ENCODE assay signal across 30 cellular contexts in genomic region chr10:97722980-97723379, GRCh38. TPM values are rescaled to one million over a fixed set of nuclear protein-coding genes. Genes with fewer than 3 reads are reported as not detected.
DNase-seq lines count a peak whose midpoint lies in the region; ATAC-seq and TF ChIP-seq lines count a peak whose summit lies in the region.
"Had no signal": no experiment of that assay in that cellular context is flagged by ENCODE, and none has a peak within 500 bp of the region (broad histone marks: within the 10 kb centered on the region; RNA-seq: fewer than 3 reads in every experiment).

No MANE protein-coding gene starts in this region.

- H3K36me3 Mint-ChIP-seq in CD14-positive monocyte: peaks cover 14 to 16% of the 10 kb centered on the region in 2 donors
- H3K36me3 Mint-ChIP-seq: CD8-positive, alpha-beta memory T cell; natural killer cell; stimulated activated effector memory CD8-positive, alpha-beta T cell treated with anti-CD3 and anti-CD28 coated beads, Interleukin-12 subunit alpha, Interleukin-12 subunit beta, amount 100 ng/mL, for 72 hours had no signal

- ATAC-seq in foreskin keratinocyte: no peak
- ATAC-seq in GM19324 (IDR thresholded peaks at IDR 0.05; ENCODE audit: low FRiP score, unreplicated experiment): no peak
- ATAC-seq in GM19351 (IDR thresholded peaks at IDR 0.05; ENCODE audit: unreplicated experiment): no peak
- no peak for ATAC-seq in GM21528 (IDR thresholded peaks at IDR 0.05; ENCODE audit: low FRiP score, unreplicated experiment)
- ATAC-seq: left lung; natural killer cell; stimulated activated effector memory CD8-positive, alpha-beta T cell treated with anti-CD3 and anti-CD28 coated beads, Interleukin-12 subunit alpha, Interleukin-12 subunit beta, amount 100 ng/mL, for 72 hours had no signal

- H3K4me3 Mint-ChIP-seq in CD14-positive monocyte: no peak overlapping the region
- H3K4me3 Mint-ChIP-seq: activated T-cell treated with anti-CD3 and anti-CD28 coated beads, Interleukin-2, amount 50 U/mL, for 24 hours; brain; CD8-positive, alpha-beta memory T cell; natural killer cell; stimulated activated effector memory CD8-positive, alpha-beta T cell treated with anti-CD3 and anti-CD28 coated beads, Interleukin-12 subunit alpha, Interleukin-12 subunit beta, amount 100 ng/mL, for 72 hours had no signal

- no peaks in the 10 kb centered on the region for H3K27me3 ChIP-seq in foreskin keratinocyte
- H3K27me3 ChIP-seq: left lung had no signal

- H3K9me3 Mint-ChIP-seq in CD14-positive monocyte: peaks cover 0 to 3% (median 0%) of the 10 kb centered on the region in 7 donors
- H3K9me3 Mint-ChIP-seq: activated T-cell treated with anti-CD3 and anti-CD28 coated beads, Interleukin-2, amount 50 U/mL, for 24 hours; brain; CD8-positive, alpha-beta memory T cell; natural killer cell; stimulated activated effector memory CD8-positive, alpha-beta T cell treated with anti-CD3 and anti-CD28 coated beads, Interleukin-12 subunit alpha, Interleukin-12 subunit beta, amount 100 ng/mL, for 72 hours had no signal

- H3K4me1 Mint-ChIP-seq in CD14-positive monocyte: peaks cover 24% of the 10 kb centered on the region
- H3K4me1 Mint-ChIP-seq: CD8-positive, alpha-beta memory T cell had no signal

- no peaks in the 10 kb centered on the region for H3K27me3 Mint-ChIP-seq in CD14-positive monocyte (ENCODE audit: low read depth in 3 of 3)

- no peak for DNase-seq in CD14-positive monocyte (ENCODE audit: low spot score)
- DNase-seq in RKO (ENCODE audit: low spot score): peak; percentile 23
- DNase-seq in foreskin keratinocyte: no peak
- DNase-seq: activated CD4-positive, alpha-beta T cell treated with anti-CD3 and anti-CD28 coated beads for 48 hours; activated T-cell treated with anti-CD3 and anti-CD28 coated beads, Interleukin-2, amount 50 U/mL, for 24 hours; AML-193; CD8-positive, alpha-beta memory T cell; DMS153; erythroblast; foreskin melanocyte; GOT3; hippocampal formation; left lung; midbrain; natural killer cell; NCI-H1092; NCI-H2029 treated with DMSO at 0.1 percent for 48 hours; NCI-H2227 treated with DMSO at 0.1 percent for 48 hours; retina; SK-N-SH; stimulated activated CD4-positive, alpha-beta T cell treated with anti-CD3 and anti-CD28 coated beads, Interleukin-2, amount 100 ng/mL, for 48 hours; T-helper 2 cell had no signal

- intact Hi-C loops in CD14-positive monocyte (cut with micrococcal nuclease): no loop called here

- peak overlapping the region; percentile 33 to 93 (median 68) for H3K27ac Mint-ChIP-seq in CD14-positive monocyte
- H3K27ac Mint-ChIP-seq: activated T-cell treated with anti-CD3 and anti-CD28 coated beads, Interleukin-2, amount 50 U/mL, for 24 hours; brain; natural killer cell; stimulated activated effector memory CD8-positive, alpha-beta T cell treated with anti-CD3 and anti-CD28 coated beads, Interleukin-12 subunit alpha, Interleukin-12 subunit beta, amount 100 ng/mL, for 72 hours had no signal

- H3K27ac ChIP-seq in foreskin keratinocyte: no peak overlapping the region
- H3K27ac ChIP-seq: left lung, VCaP had no signal

- H3K4me1 ChIP-seq in foreskin keratinocyte: peaks cover 22% of the 10 kb centered on the region

- TF ChIP-seq CTCF in CD14-positive monocyte (IDR thresholded peaks at IDR 0.05) (no peak), foreskin keratinocyte (conservative IDR thresholded peaks at IDR 0.05) (peak; percentile 22)

RNA-seq across cellular contexts. Expression of gene MARVELD1, which starts 9.4 kb away (rescaled TPM):
- 1 to 10 TPM; 3.7 to 9.2 TPM for polyA plus RNA-seq in CD14-positive monocyte
- 52.9 and 58.6 TPM in 2 replicates for total RNA-seq in foreskin keratinocyte
- 47.6 and 53.0 TPM in 2 replicates for polyA plus RNA-seq in foreskin keratinocyte

RNA-seq across cellular contexts. Expression of gene ZFYVE27, which starts 13.9 kb away (rescaled TPM):
- polyA plus RNA-seq in CD14-positive monocyte (1 to 10 TPM; 6.2 to 9.7 TPM), foreskin keratinocyte (14.1 and 14.2 TPM in 2 replicates)
- total RNA-seq in foreskin keratinocyte: 15.3 and 18.3 TPM in 2 replicates

RNA-seq across cellular contexts. Expression of gene AVPI1, which starts 35.9 kb away (rescaled TPM):
- polyA plus RNA-seq in CD14-positive monocyte (1 to 10 TPM; 2.0 to 2.9 TPM), foreskin keratinocyte (20.4 and 24.0 TPM in 2 replicates)
- total RNA-seq in foreskin keratinocyte: 19.7 and 22.7 TPM in 2 replicates

RNA-seq across cellular contexts. Expression of gene SFRP5, which starts 48.8 kb away (rescaled TPM):
- polyA plus RNA-seq in CD14-positive monocyte (not detected), foreskin keratinocyte (0.02 TPM in 1 of 2 replicates, not detected in the other)
- total RNA-seq in foreskin keratinocyte: not detected in 2 replicates
- total RNA-seq: A172; CD8-positive, alpha-beta memory T cell; natural killer cell; osteocyte had no signal
- polyA plus RNA-seq: SK-N-SH had no signal
